Comparison of ENCODE assay signal across 11 cellular contexts in genomic region chr1:221778535-221779142, GRCh38. TPM values are rescaled to one million over a fixed set of nuclear protein-coding genes. Genes with fewer than 3 reads are reported as not detected.
DNase-seq lines count a peak whose midpoint lies in the region; ATAC-seq and TF ChIP-seq lines count a peak whose summit lies in the region.
"Had no signal": no experiment of that assay in that cellular context is flagged by ENCODE, and none has a peak within 500 bp of the region (broad histone marks: within the 10 kb centered on the region; RNA-seq: fewer than 3 reads in every experiment).

No MANE protein-coding gene starts in this region.

- DNase-seq in left ventricle myocardium superior (no peak), left ventricle myocardium inferior (no peak), activated B cell treated with CpG ODN at 0.5 μM for 24 hours (peak; percentile 48), SJCRH30 (no peak), OCI-LY7 (ENCODE audit: low spot score) (no peak)
- peak; percentile 48 to 52 for DNase-seq in stimulated activated naive CD8-positive, alpha-beta T cell treated with anti-CD3 and anti-CD28 coated beads, Interleukin-15, amount 100 ng/mL, for 72 hours
- DNase-seq in activated CD8-positive, alpha-beta memory T cell treated with anti-CD3 and anti-CD28 coated beads for 24 hours, result no peak

- H3K27ac Mint-ChIP-seq in activated B cell treated with CpG ODN at 0.5 μM for 24 hours, result peak overlapping the region; percentile 95
- peak overlapping the region; percentile 21 to 73 for H3K27ac Mint-ChIP-seq in stimulated activated naive CD8-positive, alpha-beta T cell treated with anti-CD3 and anti-CD28 coated beads, Interleukin-15, amount 100 ng/mL, for 72 hours

- no peaks in the 10 kb centered on the region for H3K36me3 Mint-ChIP-seq in activated B cell treated with CpG ODN at 0.5 μM for 24 hours (ENCODE audit: low read depth)

- H3K27me3 Mint-ChIP-seq in activated B cell treated with CpG ODN at 0.5 μM for 24 hours, result no peaks in the 10 kb centered on the region
- no peaks in the 10 kb centered on the region for H3K27me3 Mint-ChIP-seq in stimulated activated naive CD8-positive, alpha-beta T cell treated with anti-CD3 and anti-CD28 coated beads, Interleukin-15, amount 100 ng/mL, for 72 hours

- no peak overlapping the region; the same call in 1 of the 2 replicates for H2AFZ ChIP-seq in OCI-LY7 (ENCODE audit: low read length)

- H3K4me2 ChIP-seq in OCI-LY7 (ENCODE audit: low read length), result no peak overlapping the region

- no peaks in the 10 kb centered on the region for H4K20me1 ChIP-seq in OCI-LY7 (ENCODE audit: insufficient read depth, low read length)

- no peaks in the 10 kb centered on the region for H3K9me2 ChIP-seq in OCI-LY7 (ENCODE audit: insufficient read depth, low read length)

- POLR2A ChIA-PET in activated B cell treated with CpG ODN at 0.5 μM for 24 hours (lab: Charles Lee) (interaction anchor here (1.0 to 8.7 kb wide), 15 partner anchors 12 to 339 kb away, joined by 3 to 229 read pairs (median 7); partner anchors contain the start of gene DUSP10), OCI-LY7 (lab: Charles Lee) (interaction anchor here (0.6 to 0.7 kb wide), 7 partner anchors 8 to 1359 kb away, joined by 3 to 5 read pairs (median 3); no protein-coding TSS in a partner anchor)

- H3K9me3 Mint-ChIP-seq in activated B cell treated with CpG ODN at 0.5 μM for 24 hours, result no peaks in the 10 kb centered on the region
- H3K9me3 Mint-ChIP-seq in stimulated activated naive CD8-positive, alpha-beta T cell treated with anti-CD3 and anti-CD28 coated beads, Interleukin-15, amount 100 ng/mL, for 72 hours, result no peaks in the 10 kb centered on the region

- no peak overlapping the region for H3K4me3 ChIP-seq in left ventricle myocardium inferior
- H3K4me3 ChIP-seq in SJCRH30, result no peak overlapping the region
- H3K4me3 ChIP-seq in OCI-LY7 (ENCODE audit: low read depth, low read length, poor library complexity, severe bottlenecking), result no peak overlapping the region
- H3K4me3 ChIP-seq: upper lobe of left lung had no signal

- CTCF ChIA-PET in activated B cell treated with CpG ODN at 0.5 μM for 24 hours (lab: Charles Lee), result interaction anchor here (0.6 to 4.4 kb wide), 7 partner anchors 35 to 301 kb away, joined by 3 to 24 read pairs (median 4); partner anchors contain the start of gene DUSP10
- CTCF ChIA-PET in OCI-LY7 (lab: Charles Lee; ENCODE audit: unreplicated experiment), result interaction anchor here (0.6 kb wide), 1 partner anchor 38 kb away, joined by 3 read pairs; no protein-coding TSS in a partner anchor

- no peak overlapping the region for H3K27ac ChIP-seq in left ventricle myocardium inferior (replicated peaks)
- H3K27ac ChIP-seq in SJCRH30, result no peak overlapping the region
- H3K27ac ChIP-seq in OCI-LY7 (ENCODE audit: low read depth, low read length, poor library complexity, severe bottlenecking), result no peak overlapping the region
- H3K27ac ChIP-seq: C4-2B had no signal

- TF ChIP-seq CTCF in left ventricle myocardium inferior (IDR thresholded peaks at IDR 0.05; ENCODE audit: borderline replicate concordance) (no peak), activated B cell treated with CpG ODN at 0.5 μM for 24 hours (IDR thresholded peaks at IDR 0.05) (no peak), OCI-LY7 (conservative IDR thresholded peaks at IDR 0.05; ENCODE audit: low read length) (no peak)

- no TSS peak for BruUV-seq in OCI-LY7 (replicated peaks; lab: Mats Ljungman, UMichigan)

- peaks cover 86% of the 10 kb centered on the region for H3K4me1 Mint-ChIP-seq in activated B cell treated with CpG ODN at 0.5 μM for 24 hours
- H3K4me1 Mint-ChIP-seq in stimulated activated naive CD8-positive, alpha-beta T cell treated with anti-CD3 and anti-CD28 coated beads, Interleukin-15, amount 100 ng/mL, for 72 hours, result peaks cover 97% of the 10 kb centered on the region

- H3K4me1 ChIP-seq in left ventricle myocardium inferior (no peaks in the 10 kb centered on the region), SJCRH30 (no peaks in the 10 kb centered on the region), OCI-LY7 (ENCODE audit: insufficient read depth, low read length, poor library complexity, severe bottlenecking) (peaks cover 6% of the 10 kb centered on the region)

- ATAC-seq in left ventricle myocardium superior (peak; percentile 31), HG03103 (IDR thresholded peaks at IDR 0.05; ENCODE audit: low read depth, unreplicated experiment) (peak; percentile 39), activated B cell treated with CpG ODN at 0.5 μM for 24 hours (ENCODE audit: low read depth) (peak; percentile 52)
- ATAC-seq in stimulated activated naive CD8-positive, alpha-beta T cell treated with anti-CD3 and anti-CD28 coated beads, Interleukin-15, amount 100 ng/mL, for 72 hours, result peak; percentile 58
- ATAC-seq: Panc1 had no signal

- peak overlapping the region; percentile 75 for H3K4me3 Mint-ChIP-seq in activated B cell treated with CpG ODN at 0.5 μM for 24 hours
- H3K4me3 Mint-ChIP-seq in stimulated activated naive CD8-positive, alpha-beta T cell treated with anti-CD3 and anti-CD28 coated beads, Interleukin-15, amount 100 ng/mL, for 72 hours, result peak overlapping the region; percentile 52 to 70

- H3K79me2 ChIP-seq in OCI-LY7 (ENCODE audit: insufficient read depth, low read depth, low read length), result no peaks in the 10 kb centered on the region

- H3K36me3 ChIP-seq in left ventricle myocardium inferior, result no peaks in the 10 kb centered on the region
- no peaks in the 10 kb centered on the region for H3K36me3 ChIP-seq in SJCRH30
- no peaks in the 10 kb centered on the region for H3K36me3 ChIP-seq in OCI-LY7 (ENCODE audit: insufficient read depth, low read length)
- H3K36me3 ChIP-seq: upper lobe of left lung had no signal

- H3K9me3 ChIP-seq in left ventricle myocardium inferior (replicated peaks) (no peaks in the 10 kb centered on the region), SJCRH30 (replicated peaks) (no peaks in the 10 kb centered on the region), OCI-LY7 (ENCODE audit: low read length) (no peaks in the 10 kb centered on the region)
- H3K9me3 ChIP-seq: upper lobe of left lung had no signal

- H3K27me3 ChIP-seq in left ventricle myocardium inferior (ENCODE audit: low read depth), result no peaks in the 10 kb centered on the region
- no peaks in the 10 kb centered on the region; the same call in 1 of the 2 replicates for H3K27me3 ChIP-seq in SJCRH30
- H3K27me3 ChIP-seq: upper lobe of left lung had no signal

- intact Hi-C loops in left ventricle myocardium superior (cut with micrococcal nuclease) (no loop called here), left ventricle myocardium inferior (cut with micrococcal nuclease) (no loop called here), activated B cell treated with CpG ODN at 0.5 μM for 24 hours (cut with micrococcal nuclease) (loop anchor here (1.0 to 5.0 kb wide), 6 partner anchors 15 to 1686 kb away; partner anchors contain the start of genes HLX and IARS2), OCI-LY7 (cut with micrococcal nuclease; ENCODE audit: unreplicated experiment) (no loop called here)

RNA-seq across cellular contexts. Expression of gene DUSP10, which starts 36.8 kb away (rescaled TPM):
- 3.5 TPM for total RNA-seq in left ventricle myocardium superior
- 4.6 TPM for total RNA-seq in left ventricle myocardium inferior
- 36.6 and 39.5 TPM in 2 replicates for total RNA-seq in activated B cell treated with CpG ODN at 0.5 μM for 24 hours
- total RNA-seq in SJCRH30 (2014; rRNA removed; shearing (Covaris generic)), result 11.4 and 12.1 TPM in 2 replicates
- total RNA-seq in OCI-LY7 (2014; rRNA removed; shearing (Covaris generic)), result 2.0 and 4.4 TPM in 2 replicates
- 2.6 and 3.7 TPM in 2 replicates for total RNA-seq in OCI-LY7 (2022)

Comparison
In these comparisons a context has a peak if more than half of its experiments do, and no peak if none do; other contexts are left out.
1. DNase-seq: peak in activated B cell treated with CpG ODN at 0.5 μM for 24 hours (single experiment) and stimulated activated naive CD8-positive, alpha-beta T cell treated with anti-CD3 and anti-CD28 coated beads, Interleukin-15, amount 100 ng/mL, for 72 hours (2 of 2); none in left ventricle myocardium superior (single experiment), left ventricle myocardium inferior (single experiment), SJCRH30 (0 of 2), activated CD8-positive, alpha-beta memory T cell treated with anti-CD3 and anti-CD28 coated beads for 24 hours (single experiment) and OCI-LY7 (single experiment).
2. Peak in every context shown above with its lines, with median percentiles within 50 percentile points of each other: ATAC-seq.